Comparison of ENCODE assay signal across 1 cellular context in the genomic region with DNA sequence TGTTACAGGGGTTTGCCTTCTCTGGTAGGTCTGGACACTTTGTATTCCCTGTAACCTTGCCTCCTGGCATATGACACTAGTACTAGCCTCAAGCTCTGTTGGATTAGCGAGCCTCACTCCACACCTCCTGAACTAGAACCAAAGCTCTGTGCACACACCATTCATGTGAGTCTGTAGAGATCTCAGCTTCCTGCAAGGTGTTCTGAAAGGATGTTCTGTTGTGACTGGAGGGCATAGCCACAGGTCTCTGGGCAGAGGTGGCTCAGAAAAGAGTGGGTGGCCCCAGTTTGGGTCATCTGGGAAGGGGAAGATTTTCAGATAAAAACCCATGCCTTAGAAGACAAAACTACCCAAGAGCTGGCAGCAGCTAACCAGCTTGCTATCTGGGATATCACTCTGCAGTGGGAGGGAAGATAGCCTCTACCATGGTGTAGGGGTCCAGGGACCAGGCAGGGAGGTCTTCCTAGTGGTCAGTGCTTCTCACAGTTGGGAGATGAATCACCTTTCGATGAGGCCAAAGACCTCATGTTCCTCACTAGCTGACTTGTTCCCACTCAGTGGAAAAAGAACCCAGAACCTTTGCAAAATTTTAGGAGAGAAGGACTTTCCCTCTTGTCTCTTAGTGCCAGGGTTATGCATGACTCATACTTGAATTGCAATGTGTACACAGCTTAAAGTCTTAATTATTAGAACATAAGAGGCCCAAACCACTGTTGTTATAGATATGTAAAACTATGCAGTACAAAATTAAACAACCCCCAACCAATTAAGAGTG.
TF ChIP-seq lines count a peak whose summit lies in the region.

No MANE protein-coding gene starts in this region.

TF ChIP-seq in endothelial cell of umbilical vein, 7 proteins besides CTCF, POLR2A, EP300 and RAD21:
- no peak for TF ChIP-seq MYC (IDR thresholded peaks at IDR 0.05; ENCODE audit: low read depth, low read length)
- no peak for TF ChIP-seq GATA2 (IDR thresholded peaks at IDR 0.05; ENCODE audit: insufficient read depth, insufficient read length, low read depth, low read length)
- TF ChIP-seq POLR2AphosphoS5 (IDR thresholded peaks at IDR 0.05; ENCODE audit: insufficient read depth, low read depth, low read length), result no peak
- TF ChIP-seq EZH2 (IDR thresholded peaks at IDR 0.05; ENCODE audit: borderline replicate concordance, low read depth, low read length, severe bottlenecking), result no peak
- no peak for TF ChIP-seq JUN (IDR thresholded peaks at IDR 0.05; ENCODE audit: borderline replicate concordance, insufficient read depth, insufficient read length, low read depth)
- no peak for TF ChIP-seq FOS (IDR thresholded peaks at IDR 0.05; ENCODE audit: borderline replicate concordance, insufficient read depth, low read length)
- TF ChIP-seq MAX (IDR thresholded peaks at IDR 0.05; ENCODE audit: insufficient read depth, insufficient read length), result no peak
TF ChIP-seq in endothelial cell of umbilical vein: peak in this region for 0.
